1 cellular context compared by ENCODE assay signal in the genomic region with DNA sequence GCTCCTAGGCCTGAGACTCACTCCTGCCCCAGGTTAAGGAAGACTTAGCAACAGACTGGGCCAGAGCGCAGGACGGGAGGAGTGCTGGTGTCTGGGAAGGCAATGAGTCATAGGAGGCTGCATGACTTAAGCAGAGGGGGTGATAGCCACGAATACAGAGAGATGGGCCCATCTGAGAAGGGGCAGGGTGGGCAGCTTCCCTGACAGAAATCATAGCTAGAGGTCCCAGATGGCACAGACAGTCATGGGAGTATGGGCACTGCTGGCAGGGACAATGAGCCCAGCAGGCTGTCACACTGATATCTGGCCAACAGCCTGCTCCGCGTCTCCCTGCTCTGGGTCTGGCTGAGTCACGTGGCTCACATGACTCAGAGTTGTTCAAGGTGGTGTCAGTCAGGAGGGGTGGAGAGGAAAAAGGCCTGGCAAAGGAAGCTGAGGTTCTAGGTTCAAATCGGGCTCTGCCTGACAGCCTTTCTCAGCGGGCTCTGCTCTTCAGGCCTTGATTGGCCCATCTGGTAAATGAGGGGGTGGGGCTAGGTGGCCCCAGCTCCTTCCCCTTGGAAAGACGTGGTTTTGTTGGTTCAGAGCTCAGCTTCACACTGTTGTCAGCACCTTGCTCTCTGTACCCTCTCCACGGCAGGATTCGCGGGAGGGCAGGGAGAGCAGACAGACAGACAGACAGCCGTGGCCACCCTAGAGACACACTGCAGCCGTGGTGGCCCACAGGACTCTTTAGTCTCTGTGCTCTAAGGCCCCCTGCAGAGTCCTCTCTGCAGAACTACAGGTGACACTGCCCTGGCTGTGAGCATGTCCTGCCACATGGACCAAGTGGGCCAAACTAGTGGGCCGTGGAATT.
A peak's percentile ranks its signal among the peaks of the same experiment; 100 is the strongest.
TF ChIP-seq lines count a peak whose summit lies in the region.

No MANE protein-coding gene starts in this region.

TF ChIP-seq in K562, 482 proteins besides CTCF, POLR2A, EP300 and RAD21 (continued from another document and continues in another):
- TF ChIP-seq CEBPB (tag; IDR thresholded peaks at IDR 0.05) (no peak), HNRNPUL1 (IDR thresholded peaks at IDR 0.05; ENCODE audit: low read length) (no peak), MED1 (CRISPR knock-in tag; IDR thresholded peaks at IDR 0.05; ENCODE audit: borderline replicate concordance) (no peak), FOXP1 (CRISPR knock-in tag; IDR thresholded peaks at IDR 0.05) (peak; percentile 79), ZNF57 (CRISPR knock-in tag; IDR thresholded peaks at IDR 0.05) (no peak), PCBP1 (IDR thresholded peaks at IDR 0.05; ENCODE audit: low read depth, low read length, poor library complexity, severe bottlenecking) (no peak), TFAM (CRISPR knock-in tag; conservative IDR thresholded peaks at IDR 0.05) (no peak), ZNF780A (CRISPR knock-in tag; IDR thresholded peaks at IDR 0.05) (no peak), THRAP3 (IDR thresholded peaks at IDR 0.05; ENCODE audit: borderline replicate concordance) (no peak), ZC3H4 (CRISPR knock-in tag; IDR thresholded peaks at IDR 0.05; ENCODE audit: borderline replicate concordance) (no peak), HLTF (IDR thresholded peaks at IDR 0.05) (no peak), STAT5B (CRISPR knock-in tag; IDR thresholded peaks at IDR 0.05) (no peak), FIP1L1 (IDR thresholded peaks at IDR 0.05; ENCODE audit: low read depth, low read length, poor library complexity, severe bottlenecking) (no peak), SIN3A (IDR thresholded peaks at IDR 0.05; ENCODE audit: borderline replicate concordance in 2 of 2, control insufficient read depth in 1 of 2, low read depth in 2 of 2, low read length in 2 of 2) (no peak), TCF7 (IDR thresholded peaks at IDR 0.05; ENCODE audit: borderline replicate concordance) (no peak), RFX1 (IDR thresholded peaks at IDR 0.05) (no peak), ZNF77 (CRISPR knock-in tag; IDR thresholded peaks at IDR 0.05) (no peak), TRIM28 (IDR thresholded peaks at IDR 0.05) (0 out of 2 replicates have a peak, but pooled peaks have one; percentile 68), ZNF347 (CRISPR knock-in tag; IDR thresholded peaks at IDR 0.05; ENCODE audit: low read depth) (no peak), JUN (IDR thresholded peaks at IDR 0.05; ENCODE audit: borderline replicate concordance, low read depth, low read length) (peak; percentile 89), JUN (CRISPR knock-in tag; IDR thresholded peaks at IDR 0.05; ENCODE audit: borderline replicate concordance) (peak; percentile 82; the same call in 1 of the 2 replicates), SRSF1 (IDR thresholded peaks at IDR 0.05; ENCODE audit: low read depth, low read length) (no peak), ZNF717 (CRISPR knock-in tag; IDR thresholded peaks at IDR 0.05) (no peak), ATF7 (IDR thresholded peaks at IDR 0.05) (peak; percentile 85), HDAC3 (IDR thresholded peaks at IDR 0.05; ENCODE audit: borderline replicate concordance, partially characterized antibody) (no peak), CBFA2T2 (conservative IDR thresholded peaks at IDR 0.05) (peak; percentile 74), WHSC1 (IDR thresholded peaks at IDR 0.05; ENCODE audit: low read length) (no peak), DIDO1 (tag; IDR thresholded peaks at IDR 0.05; ENCODE audit: low read depth) (no peak), GATA2 (CRISPR knock-in tag; IDR thresholded peaks at IDR 0.05) (no peak), ELF1 (tag; IDR thresholded peaks at IDR 0.05) (no peak), NFIX (CRISPR knock-in tag; IDR thresholded peaks at IDR 0.05; ENCODE audit: low read depth) (no peak), HDAC1 (IDR thresholded peaks at IDR 0.05) (peak in 1 of 2 experiments; percentile 82; a peak in 2 of 4 replicates), IFI16 (CRISPR knock-in tag; IDR thresholded peaks at IDR 0.05) (no peak), BDP1 (IDR thresholded peaks at IDR 0.05; ENCODE audit: insufficient read depth, insufficient read length) (no peak), NR4A1 (CRISPR knock-in tag; IDR thresholded peaks at IDR 0.05) (no peak), NR4A1 (tag; IDR thresholded peaks at IDR 0.05) (no peak), ZNF124 (CRISPR knock-in tag; IDR thresholded peaks at IDR 0.05) (no peak), ZNF444 (CRISPR knock-in tag; IDR thresholded peaks at IDR 0.05) (no peak), NCOA6 (IDR thresholded peaks at IDR 0.05) (no peak), RBM25 (IDR thresholded peaks at IDR 0.05; ENCODE audit: low read depth, low read length, severe bottlenecking) (no peak), KLF13 (tag; IDR thresholded peaks at IDR 0.05; ENCODE audit: borderline replicate concordance, low read depth) (no peak), ZNF12 (CRISPR knock-in tag; IDR thresholded peaks at IDR 0.05) (no peak), SRF (CRISPR knock-in tag; IDR thresholded peaks at IDR 0.05) (0 out of 4 replicates have a peak, but pooled peaks of 1 of the 2 experiments have one; percentile 34), ZNF121 (CRISPR knock-in tag; conservative IDR thresholded peaks at IDR 0.05) (no peak), ZNF79 (CRISPR knock-in tag; IDR thresholded peaks at IDR 0.05; ENCODE audit: low read depth) (no peak), PCBP2 (IDR thresholded peaks at IDR 0.05; ENCODE audit: low read depth, low read length, poor library complexity, severe bottlenecking) (no peak), ZFX (CRISPR knock-in tag; IDR thresholded peaks at IDR 0.05) (peak; percentile 77), CC2D1A (IDR thresholded peaks at IDR 0.05) (no peak)
- TF ChIP-seq, protein P1, sequence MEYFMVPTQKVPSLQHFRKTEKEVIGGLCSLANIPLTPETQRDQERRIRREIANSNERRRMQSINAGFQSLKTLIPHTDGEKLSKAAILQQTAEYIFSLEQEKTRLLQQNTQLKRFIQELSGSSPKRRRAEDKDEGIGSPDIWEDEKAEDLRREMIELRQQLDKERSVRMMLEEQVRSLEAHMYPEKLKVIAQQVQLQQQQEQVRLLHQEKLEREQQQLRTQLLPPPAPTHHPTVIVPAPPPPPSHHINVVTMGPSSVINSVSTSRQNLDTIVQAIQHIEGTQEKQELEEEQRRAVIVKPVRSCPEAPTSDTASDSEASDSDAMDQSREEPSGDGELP (CRISPR knock-in tag; IDR thresholded peaks at IDR 0.05; ENCODE audit: borderline replicate concordance), result peak; percentile 57; the same call in 1 of the 2 replicates
- TF ChIP-seq, protein P2, sequence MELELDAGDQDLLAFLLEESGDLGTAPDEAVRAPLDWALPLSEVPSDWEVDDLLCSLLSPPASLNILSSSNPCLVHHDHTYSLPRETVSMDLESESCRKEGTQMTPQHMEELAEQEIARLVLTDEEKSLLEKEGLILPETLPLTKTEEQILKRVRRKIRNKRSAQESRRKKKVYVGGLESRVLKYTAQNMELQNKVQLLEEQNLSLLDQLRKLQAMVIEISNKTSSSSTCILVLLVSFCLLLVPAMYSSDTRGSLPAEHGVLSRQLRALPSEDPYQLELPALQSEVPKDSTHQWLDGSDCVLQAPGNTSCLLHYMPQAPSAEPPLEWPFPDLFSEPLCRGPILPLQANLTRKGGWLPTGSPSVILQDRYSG (tag; conservative IDR thresholded peaks at IDR 0.05; ENCODE audit: low read depth), result no peak
- TF ChIP-seq, protein P3, sequence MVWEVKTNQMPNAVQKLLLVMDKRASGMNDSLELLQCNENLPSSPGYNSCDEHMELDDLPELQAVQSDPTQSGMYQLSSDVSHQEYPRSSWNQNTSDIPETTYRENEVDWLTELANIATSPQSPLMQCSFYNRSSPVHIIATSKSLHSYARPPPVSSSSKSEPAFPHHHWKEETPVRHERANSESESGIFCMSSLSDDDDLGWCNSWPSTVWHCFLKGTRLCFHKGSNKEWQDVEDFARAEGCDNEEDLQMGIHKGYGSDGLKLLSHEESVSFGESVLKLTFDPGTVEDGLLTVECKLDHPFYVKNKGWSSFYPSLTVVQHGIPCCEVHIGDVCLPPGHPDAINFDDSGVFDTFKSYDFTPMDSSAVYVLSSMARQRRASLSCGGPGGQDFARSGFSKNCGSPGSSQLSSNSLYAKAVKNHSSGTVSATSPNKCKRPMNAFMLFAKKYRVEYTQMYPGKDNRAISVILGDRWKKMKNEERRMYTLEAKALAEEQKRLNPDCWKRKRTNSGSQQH (CRISPR knock-in tag; IDR thresholded peaks at IDR 0.05), result no peak
- TF ChIP-seq, protein P4, sequence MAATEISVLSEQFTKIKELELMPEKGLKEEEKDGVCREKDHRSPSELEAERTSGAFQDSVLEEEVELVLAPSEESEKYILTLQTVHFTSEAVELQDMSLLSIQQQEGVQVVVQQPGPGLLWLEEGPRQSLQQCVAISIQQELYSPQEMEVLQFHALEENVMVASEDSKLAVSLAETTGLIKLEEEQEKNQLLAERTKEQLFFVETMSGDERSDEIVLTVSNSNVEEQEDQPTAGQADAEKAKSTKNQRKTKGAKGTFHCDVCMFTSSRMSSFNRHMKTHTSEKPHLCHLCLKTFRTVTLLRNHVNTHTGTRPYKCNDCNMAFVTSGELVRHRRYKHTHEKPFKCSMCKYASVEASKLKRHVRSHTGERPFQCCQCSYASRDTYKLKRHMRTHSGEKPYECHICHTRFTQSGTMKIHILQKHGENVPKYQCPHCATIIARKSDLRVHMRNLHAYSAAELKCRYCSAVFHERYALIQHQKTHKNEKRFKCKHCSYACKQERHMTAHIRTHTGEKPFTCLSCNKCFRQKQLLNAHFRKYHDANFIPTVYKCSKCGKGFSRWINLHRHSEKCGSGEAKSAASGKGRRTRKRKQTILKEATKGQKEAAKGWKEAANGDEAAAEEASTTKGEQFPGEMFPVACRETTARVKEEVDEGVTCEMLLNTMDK (IDR thresholded peaks at IDR 0.05; ENCODE audit: borderline replicate concordance, insufficient read depth, low read depth, low read length, poor library complexity, severe bottlenecking), result no peak
- TF ChIP-seq, protein P5, sequence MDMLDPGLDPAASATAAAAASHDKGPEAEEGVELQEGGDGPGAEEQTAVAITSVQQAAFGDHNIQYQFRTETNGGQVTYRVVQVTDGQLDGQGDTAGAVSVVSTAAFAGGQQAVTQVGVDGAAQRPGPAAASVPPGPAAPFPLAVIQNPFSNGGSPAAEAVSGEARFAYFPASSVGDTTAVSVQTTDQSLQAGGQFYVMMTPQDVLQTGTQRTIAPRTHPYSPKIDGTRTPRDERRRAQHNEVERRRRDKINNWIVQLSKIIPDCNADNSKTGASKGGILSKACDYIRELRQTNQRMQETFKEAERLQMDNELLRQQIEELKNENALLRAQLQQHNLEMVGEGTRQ (CRISPR knock-in tag; IDR thresholded peaks at IDR 0.05), result peak; percentile 96
- TF ChIP-seq, protein P6, sequence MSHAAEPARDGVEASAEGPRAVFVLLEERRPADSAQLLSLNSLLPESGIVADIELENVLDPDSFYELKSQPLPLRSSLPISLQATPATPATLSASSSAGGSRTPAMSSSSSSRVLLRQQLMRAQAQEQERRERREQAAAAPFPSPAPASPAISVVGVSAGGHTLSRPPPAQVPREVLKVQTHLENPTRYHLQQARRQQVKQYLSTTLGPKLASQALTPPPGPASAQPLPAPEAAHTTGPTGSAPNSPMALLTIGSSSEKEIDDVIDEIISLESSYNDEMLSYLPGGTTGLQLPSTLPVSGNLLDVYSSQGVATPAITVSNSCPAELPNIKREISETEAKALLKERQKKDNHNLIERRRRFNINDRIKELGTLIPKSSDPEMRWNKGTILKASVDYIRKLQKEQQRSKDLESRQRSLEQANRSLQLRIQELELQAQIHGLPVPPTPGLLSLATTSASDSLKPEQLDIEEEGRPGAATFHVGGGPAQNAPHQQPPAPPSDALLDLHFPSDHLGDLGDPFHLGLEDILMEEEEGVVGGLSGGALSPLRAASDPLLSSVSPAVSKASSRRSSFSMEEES (CRISPR knock-in tag; IDR thresholded peaks at IDR 0.05), result peak; percentile 95
- TF ChIP-seq, protein P7, sequence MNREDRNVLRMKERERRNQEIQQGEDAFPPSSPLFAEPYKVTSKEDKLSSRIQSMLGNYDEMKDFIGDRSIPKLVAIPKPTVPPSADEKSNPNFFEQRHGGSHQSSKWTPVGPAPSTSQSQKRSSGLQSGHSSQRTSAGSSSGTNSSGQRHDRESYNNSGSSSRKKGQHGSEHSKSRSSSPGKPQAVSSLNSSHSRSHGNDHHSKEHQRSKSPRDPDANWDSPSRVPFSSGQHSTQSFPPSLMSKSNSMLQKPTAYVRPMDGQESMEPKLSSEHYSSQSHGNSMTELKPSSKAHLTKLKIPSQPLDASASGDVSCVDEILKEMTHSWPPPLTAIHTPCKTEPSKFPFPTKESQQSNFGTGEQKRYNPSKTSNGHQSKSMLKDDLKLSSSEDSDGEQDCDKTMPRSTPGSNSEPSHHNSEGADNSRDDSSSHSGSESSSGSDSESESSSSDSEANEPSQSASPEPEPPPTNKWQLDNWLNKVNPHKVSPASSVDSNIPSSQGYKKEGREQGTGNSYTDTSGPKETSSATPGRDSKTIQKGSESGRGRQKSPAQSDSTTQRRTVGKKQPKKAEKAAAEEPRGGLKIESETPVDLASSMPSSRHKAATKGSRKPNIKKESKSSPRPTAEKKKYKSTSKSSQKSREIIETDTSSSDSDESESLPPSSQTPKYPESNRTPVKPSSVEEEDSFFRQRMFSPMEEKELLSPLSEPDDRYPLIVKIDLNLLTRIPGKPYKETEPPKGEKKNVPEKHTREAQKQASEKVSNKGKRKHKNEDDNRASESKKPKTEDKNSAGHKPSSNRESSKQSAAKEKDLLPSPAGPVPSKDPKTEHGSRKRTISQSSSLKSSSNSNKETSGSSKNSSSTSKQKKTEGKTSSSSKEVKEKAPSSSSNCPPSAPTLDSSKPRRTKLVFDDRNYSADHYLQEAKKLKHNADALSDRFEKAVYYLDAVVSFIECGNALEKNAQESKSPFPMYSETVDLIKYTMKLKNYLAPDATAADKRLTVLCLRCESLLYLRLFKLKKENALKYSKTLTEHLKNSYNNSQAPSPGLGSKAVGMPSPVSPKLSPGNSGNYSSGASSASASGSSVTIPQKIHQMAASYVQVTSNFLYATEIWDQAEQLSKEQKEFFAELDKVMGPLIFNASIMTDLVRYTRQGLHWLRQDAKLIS (CRISPR knock-in tag; IDR thresholded peaks at IDR 0.05), result no peak
- TF ChIP-seq, protein P8, sequence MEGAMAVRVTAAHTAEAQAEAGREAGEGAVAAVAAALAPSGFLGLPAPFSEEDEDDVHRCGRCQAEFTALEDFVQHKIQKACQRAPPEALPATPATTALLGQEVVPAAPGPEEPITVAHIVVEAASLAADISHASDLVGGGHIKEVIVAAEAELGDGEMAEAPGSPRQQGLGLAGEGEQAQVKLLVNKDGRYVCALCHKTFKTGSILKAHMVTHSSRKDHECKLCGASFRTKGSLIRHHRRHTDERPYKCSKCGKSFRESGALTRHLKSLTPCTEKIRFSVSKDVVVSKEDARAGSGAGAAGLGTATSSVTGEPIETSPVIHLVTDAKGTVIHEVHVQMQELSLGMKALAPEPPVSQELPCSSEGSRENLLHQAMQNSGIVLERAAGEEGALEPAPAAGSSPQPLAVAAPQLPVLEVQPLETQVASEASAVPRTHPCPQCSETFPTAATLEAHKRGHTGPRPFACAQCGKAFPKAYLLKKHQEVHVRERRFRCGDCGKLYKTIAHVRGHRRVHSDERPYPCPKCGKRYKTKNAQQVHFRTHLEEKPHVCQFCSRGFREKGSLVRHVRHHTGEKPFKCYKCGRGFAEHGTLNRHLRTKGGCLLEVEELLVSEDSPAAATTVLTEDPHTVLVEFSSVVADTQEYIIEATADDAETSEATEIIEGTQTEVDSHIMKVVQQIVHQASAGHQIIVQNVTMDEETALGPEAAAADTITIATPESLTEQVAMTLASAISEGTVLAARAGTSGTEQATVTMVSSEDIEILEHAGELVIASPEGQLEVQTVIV (CRISPR knock-in tag; IDR thresholded peaks at IDR 0.05; ENCODE audit: borderline replicate concordance), result no peak
